In genomic region chr7:127239814-127240213, GRCh38 we compare ENCODE assay signal across 1 cellular context.
TF ChIP-seq lines count a peak whose summit lies in the region.

No MANE protein-coding gene starts in this region.

TF ChIP-seq in GM23338, 12 proteins besides CTCF, POLR2A, EP300 and RAD21 (continued from another document):
- TF ChIP-seq ZNF462 (CRISPR knock-in tag; IDR thresholded peaks at IDR 0.05) (no peak), ETS1 (IDR thresholded peaks at IDR 0.05) (no peak), JUNB (IDR thresholded peaks at IDR 0.05; ENCODE audit: unreplicated experiment) (no peak), NANOG (IDR thresholded peaks at IDR 0.05; ENCODE audit: borderline replicate concordance) (no peak)
